ENCODE assay signal across 13 cellular contexts in the genomic region with DNA sequence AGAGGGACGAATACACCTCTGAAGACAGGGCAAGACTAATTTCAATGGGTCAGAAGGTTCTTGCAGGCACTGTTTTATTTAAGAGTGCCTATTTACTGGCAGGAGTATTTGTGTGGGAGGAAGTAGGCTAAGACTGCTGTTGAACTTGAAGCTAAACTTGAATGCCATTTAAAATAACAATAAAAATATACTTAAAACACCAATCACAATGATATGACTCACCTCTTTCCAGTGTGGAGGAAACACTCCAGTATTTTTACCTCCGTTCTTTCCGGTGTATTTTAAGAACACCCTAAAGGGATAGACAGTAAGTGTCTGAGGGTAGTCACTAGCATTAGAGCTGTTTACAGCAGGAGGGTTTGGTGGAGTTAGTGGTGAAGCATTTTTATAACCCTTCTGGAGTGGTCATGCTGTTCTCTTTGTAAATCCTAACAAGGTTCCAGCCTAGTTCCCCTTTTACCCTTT. TPM values are rescaled to one million over a fixed set of nuclear protein-coding genes. Genes with fewer than 3 reads are reported as not detected.
DNase-seq lines count a peak whose midpoint lies in the region; ATAC-seq and TF ChIP-seq lines count a peak whose summit lies in the region.
"Had no signal": no experiment of that assay in that cellular context is flagged by ENCODE, and none has a peak within 500 bp of the region (broad histone marks: within the 10 kb centered on the region; RNA-seq: fewer than 3 reads in every experiment).

No MANE protein-coding gene starts in this region.

- H3K27ac ChIP-seq in mammary epithelial cell (ENCODE audit: insufficient read depth, low read depth, low read length) (no peak overlapping the region), breast epithelium (peak overlapping the region in 1 of 2 donors; percentile 41), mesenchymal stem cell (ENCODE audit: low read length, poor library complexity, severe bottlenecking) (no peak overlapping the region)
- H3K27ac ChIP-seq: HL-60 had no signal

- no peaks in the 10 kb centered on the region for H4K20me1 ChIP-seq in mammary epithelial cell (ENCODE audit: insufficient read depth, low read length)

- H3K9me3 Mint-ChIP-seq in MCF 10A (ENCODE audit: unreplicated experiment) (no peaks in the 10 kb centered on the region), type B pancreatic cell (no peaks in the 10 kb centered on the region)
- no peaks in the 10 kb centered on the region for H3K9me3 Mint-ChIP-seq in activated CD4-positive, alpha-beta T cell treated with anti-CD3 and anti-CD28 coated beads, Interleukin-2, amount 10 ng/mL, durations not matched to agents 24 days and 14 days

- no peak for TF ChIP-seq POLR2A in breast epithelium (IDR thresholded peaks at IDR 0.05)

- DNase-seq in MCF 10A (ENCODE audit: unreplicated experiment) = peak; percentile 22
- DNase-seq in mammary epithelial cell = no peak
- no peak for DNase-seq in breast epithelium (ENCODE audit: low spot score in 2 of 2)
- no peak for DNase-seq in mesenchymal stem cell
- DNase-seq in type B pancreatic cell (ENCODE audit: extremely low spot score, unreplicated experiment) = no peak
- no peak for DNase-seq in activated CD4-positive, CD25-positive, alpha-beta regulatory T cell treated with anti-CD3 and anti-CD28 coated beads, Interleukin-2, amount 50 U/mL, for 72 hours
- DNase-seq in left lobe of liver (ENCODE audit: low spot score) = no peak
- no peak for DNase-seq in activated CD4-positive, alpha-beta T cell treated with anti-CD3 and anti-CD28 coated beads, Interleukin-2, amount 10 ng/mL, durations not matched to agents 24 days and 14 days
- DNase-seq: activated CD4-positive, alpha-beta T cell treated with anti-CD3 and anti-CD28 coated beads for 4 hours; AML-193; EL; midbrain had no signal

- H2BK5ac ChIP-seq in mesenchymal stem cell (ENCODE audit: low read depth, low read length, poor library complexity, severe bottlenecking) = no peak overlapping the region

- H3K4me1 Mint-ChIP-seq in MCF 10A (ENCODE audit: insufficient read depth, unreplicated experiment) (no peaks in the 10 kb centered on the region), type B pancreatic cell (ENCODE audit: unreplicated experiment) (peaks cover 37% of the 10 kb centered on the region)
- H3K4me1 Mint-ChIP-seq in activated CD4-positive, alpha-beta T cell treated with anti-CD3 and anti-CD28 coated beads, Interleukin-2, amount 10 ng/mL, durations not matched to agents 24 days and 14 days = peaks cover 4% of the 10 kb centered on the region

- H3K18ac ChIP-seq in mesenchymal stem cell (ENCODE audit: low read depth in 1 of 2, low read length in 2 of 2) = no peak overlapping the region

- H3K27me3 Mint-ChIP-seq in MCF 10A (ENCODE audit: insufficient read depth, unreplicated experiment) = peaks cover 14% of the 10 kb centered on the region
- H3K27me3 Mint-ChIP-seq in type B pancreatic cell = peaks cover 94% of the 10 kb centered on the region
- peaks cover 82% of the 10 kb centered on the region for H3K27me3 Mint-ChIP-seq in activated CD4-positive, alpha-beta T cell treated with anti-CD3 and anti-CD28 coated beads, Interleukin-2, amount 10 ng/mL, durations not matched to agents 24 days and 14 days

- TF ChIP-seq CTCF in MCF 10A (IDR thresholded peaks at IDR 0.05; ENCODE audit: unreplicated experiment) (no peak), mammary epithelial cell (conservative IDR thresholded peaks at IDR 0.05 in 1 of 2, IDR thresholded peaks at IDR 0.05 in 1 of 2; ENCODE audit: extremely low read depth in 1 of 2, insufficient read depth in 1 of 2, low read depth in 1 of 2, low read length in 2 of 2) (no peak), breast epithelium (IDR thresholded peaks at IDR 0.05) (no peak), type B pancreatic cell (conservative IDR thresholded peaks at IDR 0.05) (no peak)

- CTCF ChIA-PET in MCF 10A (lab: Yijun Ruan, JAX) (interaction anchor here (0.7 kb wide), 1 partner anchor 473 kb away, joined by 3 read pairs; no protein-coding TSS in a partner anchor), mammary epithelial cell (lab: Charles Lee; ENCODE audit: low non-redundant PET) (no interaction called here)

- H3K23ac ChIP-seq in mesenchymal stem cell (ENCODE audit: low read length in 2 of 2) = no peak overlapping the region

- H3K36me3 ChIP-seq in mammary epithelial cell (ENCODE audit: insufficient read depth, low read length) (no peaks in the 10 kb centered on the region), breast epithelium (no peaks in the 10 kb centered on the region), mesenchymal stem cell (ENCODE audit: control insufficient read depth in 1 of 2, insufficient read depth in 2 of 2, low read depth in 1 of 2, low read length in 2 of 2) (peaks cover 0 to 2% of the 10 kb centered on the region in 2 experiments)

- POLR2A ChIA-PET in MCF 10A (lab: Yijun Ruan, JAX) = no interaction called here

- H2BK120ac ChIP-seq in mesenchymal stem cell (ENCODE audit: low read depth, low read length) = no peak overlapping the region

- dilution Hi-C loops in mammary epithelial cell (cut with HindIII; ENCODE audit: low sequenced_read_pairs) = no loop called here

- no peak overlapping the region for H3K4ac ChIP-seq in mesenchymal stem cell (ENCODE audit: low read depth in 1 of 2, low read length in 2 of 2)

- in situ Hi-C loops in mammary epithelial cell (cut with MboI; ENCODE audit: low sequenced_read_pairs in 2 of 2) = no loop called here

- no peak overlapping the region for H2BK12ac ChIP-seq in mesenchymal stem cell (ENCODE audit: low read length in 2 of 2)

- H4K8ac ChIP-seq in mesenchymal stem cell (ENCODE audit: low read length) = no peak overlapping the region

- H3K27me3 ChIP-seq in mammary epithelial cell (ENCODE audit: insufficient read depth, low read length) = peaks cover 53% of the 10 kb centered on the region
- H3K27me3 ChIP-seq in breast epithelium = peaks cover 2 to 60% of the 10 kb centered on the region in 2 donors
- peaks cover 25 to 84% of the 10 kb centered on the region in 2 experiments for H3K27me3 ChIP-seq in mesenchymal stem cell (ENCODE audit: control insufficient read depth in 1 of 2, insufficient read depth in 1 of 2, low read length in 2 of 2)

- no peak overlapping the region for H2BK15ac ChIP-seq in mesenchymal stem cell (ENCODE audit: low read depth, poor library complexity, severe bottlenecking)

- H3K79me1 ChIP-seq in mesenchymal stem cell (replicated peaks; ENCODE audit: low read length, poor library complexity, severe bottlenecking) = no peaks in the 10 kb centered on the region

- H3K4me2 ChIP-seq in mammary epithelial cell (ENCODE audit: insufficient read depth, low read depth, low read length) (no peak overlapping the region), mesenchymal stem cell (ENCODE audit: low read length, poor library complexity, severe bottlenecking) (peak overlapping the region; percentile 80)

- H3K4me3 Mint-ChIP-seq in MCF 10A (ENCODE audit: unreplicated experiment) (no peak overlapping the region), type B pancreatic cell (peak overlapping the region; percentile 62)
- no peak overlapping the region for H3K4me3 Mint-ChIP-seq in activated CD4-positive, alpha-beta T cell treated with anti-CD3 and anti-CD28 coated beads, Interleukin-2, amount 10 ng/mL, durations not matched to agents 24 days and 14 days

- no peak overlapping the region for H3K4me3 ChIP-seq in mammary epithelial cell (replicated peaks in 1 of 3; ENCODE audit: insufficient read depth in 1 of 3, low read depth in 2 of 3, low read length in 3 of 3)
- H3K4me3 ChIP-seq in breast epithelium = peak overlapping the region; percentile 40 to 51 (median 42)
- H3K4me3 ChIP-seq in mesenchymal stem cell (ENCODE audit: insufficient read depth in 1 of 2, low read depth in 1 of 2, low read length in 2 of 2) = peak overlapping the region; percentile 32 to 83

- no peaks in the 10 kb centered on the region for H3K4me1 ChIP-seq in mammary epithelial cell (ENCODE audit: insufficient read depth, low read length)
- H3K4me1 ChIP-seq in breast epithelium = no peaks in the 10 kb centered on the region
- H3K4me1 ChIP-seq in mesenchymal stem cell (ENCODE audit: control insufficient read depth, insufficient read depth, low read depth, low read length) = peaks cover 22% of the 10 kb centered on the region

- H3K9me3 ChIP-seq in mammary epithelial cell (replicated peaks; ENCODE audit: insufficient read depth, low read length) (no peaks in the 10 kb centered on the region), breast epithelium (no peaks in the 10 kb centered on the region), mesenchymal stem cell (ENCODE audit: control insufficient read depth, low read length) (no peaks in the 10 kb centered on the region)

- no peak overlapping the region for H2AK5ac ChIP-seq in mesenchymal stem cell (ENCODE audit: low read length, severe bottlenecking)

- H2AFZ ChIP-seq in mammary epithelial cell (ENCODE audit: low read depth, low read length) (no peak overlapping the region), mesenchymal stem cell (ENCODE audit: low read depth, low read length) (no peak overlapping the region)

- H3K79me2 ChIP-seq in mammary epithelial cell (ENCODE audit: insufficient read depth, low read length) = no peaks in the 10 kb centered on the region

- WGBS in mammary epithelial cell (ENCODE audit: low coverage, missing lambda C conversion rate) = 21% methylated on average over 3 of the region's 3 CpGs
- WGBS in mesenchymal stem cell = 40% methylated on average over 1 of the region's 3 CpGs

- no peak for ATAC-seq in left lobe of liver

- H3K9ac ChIP-seq in mammary epithelial cell (ENCODE audit: insufficient read depth, low read length) (no peak overlapping the region), mesenchymal stem cell (ENCODE audit: low read length) (peak overlapping the region; percentile 78)

- no peak overlapping the region for H4K91ac ChIP-seq in mesenchymal stem cell (ENCODE audit: low read length)

- H3K14ac ChIP-seq in mesenchymal stem cell (ENCODE audit: low read length in 2 of 2) = no peak overlapping the region

- H3K27ac Mint-ChIP-seq in MCF 10A (ENCODE audit: low read depth, unreplicated experiment) (no peak overlapping the region), type B pancreatic cell (no peak overlapping the region)
- H3K27ac Mint-ChIP-seq in activated CD4-positive, alpha-beta T cell treated with anti-CD3 and anti-CD28 coated beads, Interleukin-2, amount 10 ng/mL, durations not matched to agents 24 days and 14 days = no peak overlapping the region

- no TSS peak for BruUV-seq in MCF 10A (replicated peaks; lab: Mats Ljungman, UMichigan)
- BruUV-seq in mammary epithelial cell (replicated peaks; lab: Mats Ljungman, UMichigan) = no TSS peak

- H3K36me3 Mint-ChIP-seq in MCF 10A (ENCODE audit: insufficient read depth, unreplicated experiment) = no peaks in the 10 kb centered on the region
- H3K36me3 Mint-ChIP-seq in type B pancreatic cell = peaks cover 4% of the 10 kb centered on the region
- no peaks in the 10 kb centered on the region for H3K36me3 Mint-ChIP-seq in activated CD4-positive, alpha-beta T cell treated with anti-CD3 and anti-CD28 coated beads, Interleukin-2, amount 10 ng/mL, durations not matched to agents 24 days and 14 days (ENCODE audit: low read depth)

- intact Hi-C loops in MCF 10A (cut with micrococcal nuclease) = no loop called here
- intact Hi-C loops in mammary epithelial cell (cut with micrococcal nuclease) = no loop called here
- intact Hi-C loops in breast epithelium (cut with DNase I; ENCODE audit: low total_unique reads) = no loop called here
- intact Hi-C loops in activated CD4-positive, alpha-beta T cell treated with anti-CD3 and anti-CD28 coated beads, Interleukin-2, amount 10 ng/mL, durations not matched to agents 24 days and 14 days (cut with micrococcal nuclease) = loop anchor here (1.0 to 5.0 kb wide), 2 partner anchors 8 to 47 kb away; no protein-coding TSS in a partner anchor

RNA-seq across cellular contexts. Expression of gene HOXD1, which starts 9.6 kb away (rescaled TPM):
- not detected in 2 replicates for total RNA-seq in MCF 10A (2022)
- not detected for total RNA-seq in mammary epithelial cell
- polyA plus RNA-seq in mammary epithelial cell = not detected
- polyA minus RNA-seq in mammary epithelial cell = not detected
- 1 to 10 TPM in 1 of 3 donors, under 1 TPM in 2; 0.15 to 1.3 (median 0.64) TPM for total RNA-seq in breast epithelium
- polyA plus RNA-seq in mesenchymal stem cell (2013, experiment 1 of 2) = not detected
- polyA plus RNA-seq in mesenchymal stem cell (2013, experiment 2 of 2) = not detected
- total RNA-seq in type B pancreatic cell (ENCODE audit: low replicate concordance) = 7.7 TPM in 1 of 2 replicates, not detected in the other
- total RNA-seq in left lobe of liver = not detected
- total RNA-seq in activated CD4-positive, alpha-beta T cell treated with anti-CD3 and anti-CD28 coated beads, Interleukin-2, amount 10 ng/mL, durations not matched to agents 24 days and 14 days = not detected in 2 replicates

RNA-seq across cellular contexts. Expression of gene HOXD3, which starts 21.7 kb away (rescaled TPM):
- not detected in 2 replicates for total RNA-seq in MCF 10A (2022)
- total RNA-seq in mammary epithelial cell = not detected
- not detected for polyA plus RNA-seq in mammary epithelial cell
- polyA minus RNA-seq in mammary epithelial cell = not detected
- 10 to 100 TPM in 1 of 3 donors, 1 to 10 TPM in 2; 4.2 to 14.4 (median 4.8) TPM for total RNA-seq in breast epithelium
- polyA plus RNA-seq in mesenchymal stem cell (2013, experiment 1 of 2) = not detected
- not detected for polyA plus RNA-seq in mesenchymal stem cell (2013, experiment 2 of 2)
- 25.4 TPM in 1 of 2 replicates, not detected in the other for total RNA-seq in type B pancreatic cell (ENCODE audit: low replicate concordance)
- not detected for total RNA-seq in left lobe of liver
- not detected in 2 replicates for total RNA-seq in activated CD4-positive, alpha-beta T cell treated with anti-CD3 and anti-CD28 coated beads, Interleukin-2, amount 10 ng/mL, durations not matched to agents 24 days and 14 days

RNA-seq across cellular contexts. Expression of gene HOXD4, which starts 27.5 kb away (rescaled TPM):
- total RNA-seq in MCF 10A (2022) (not detected in 2 replicates), mammary epithelial cell (not detected), breast epithelium (1 to 10 TPM; 1.9 to 5.8 (median 5.6) TPM), type B pancreatic cell (ENCODE audit: low replicate concordance) (37.0 TPM in 1 of 2 replicates, not detected in the other), left lobe of liver (not detected)
- polyA plus RNA-seq in mammary epithelial cell = not detected
- not detected for polyA minus RNA-seq in mammary epithelial cell
- 0.07 TPM for polyA plus RNA-seq in mesenchymal stem cell (2013, experiment 1 of 2)
- not detected for polyA plus RNA-seq in mesenchymal stem cell (2013, experiment 2 of 2)
- not detected in 2 replicates for total RNA-seq in activated CD4-positive, alpha-beta T cell treated with anti-CD3 and anti-CD28 coated beads, Interleukin-2, amount 10 ng/mL, durations not matched to agents 24 days and 14 days

RNA-seq across cellular contexts. Expression of gene HOXD8, which starts 49.3 kb away (rescaled TPM):
- total RNA-seq in MCF 10A (2022) (not detected in 2 replicates), mammary epithelial cell (under 1 TPM in 1 of 2 donors, not detected in 1; 0.16 TPM), breast epithelium (10 to 100 TPM; 10.5 to 36.1 (median 13.8) TPM), type B pancreatic cell (ENCODE audit: low replicate concordance) (2.8 TPM in 1 of 2 replicates, not detected in the other), left lobe of liver (not detected)
- not detected for polyA plus RNA-seq in mammary epithelial cell
- not detected for polyA minus RNA-seq in mammary epithelial cell
- 0.11 TPM for polyA plus RNA-seq in mesenchymal stem cell (2013, experiment 1 of 2)
- polyA plus RNA-seq in mesenchymal stem cell (2013, experiment 2 of 2) = 0.19 TPM
- total RNA-seq in activated CD4-positive, alpha-beta T cell treated with anti-CD3 and anti-CD28 coated beads, Interleukin-2, amount 10 ng/mL, durations not matched to agents 24 days and 14 days = not detected in 2 replicates

RNA-seq across cellular contexts. Expression of gene HOXD9, which starts 56.3 kb away (rescaled TPM):
- total RNA-seq in MCF 10A (2022) (not detected in 2 replicates), mammary epithelial cell (not detected), breast epithelium (10 to 100 TPM in 1 of 3 donors, 1 to 10 TPM in 2; 2.4 to 17.0 (median 2.8) TPM), type B pancreatic cell (ENCODE audit: low replicate concordance) (0.19 and 1.5 TPM in 2 replicates), left lobe of liver (not detected)
- polyA plus RNA-seq in mammary epithelial cell = not detected
- not detected for polyA minus RNA-seq in mammary epithelial cell
- not detected for polyA plus RNA-seq in mesenchymal stem cell (2013, experiment 1 of 2)
- not detected for polyA plus RNA-seq in mesenchymal stem cell (2013, experiment 2 of 2)
- total RNA-seq in activated CD4-positive, alpha-beta T cell treated with anti-CD3 and anti-CD28 coated beads, Interleukin-2, amount 10 ng/mL, durations not matched to agents 24 days and 14 days = not detected in 2 replicates

Comparison
In these comparisons a context has a peak if more than half of its experiments do, and no peak if none do; other contexts are left out.
1. H3K4me3 ChIP-seq: peak in breast epithelium (3 of 3) and mesenchymal stem cell (2 of 2); none in mammary epithelial cell (0 of 3).